In the genomic region with DNA sequence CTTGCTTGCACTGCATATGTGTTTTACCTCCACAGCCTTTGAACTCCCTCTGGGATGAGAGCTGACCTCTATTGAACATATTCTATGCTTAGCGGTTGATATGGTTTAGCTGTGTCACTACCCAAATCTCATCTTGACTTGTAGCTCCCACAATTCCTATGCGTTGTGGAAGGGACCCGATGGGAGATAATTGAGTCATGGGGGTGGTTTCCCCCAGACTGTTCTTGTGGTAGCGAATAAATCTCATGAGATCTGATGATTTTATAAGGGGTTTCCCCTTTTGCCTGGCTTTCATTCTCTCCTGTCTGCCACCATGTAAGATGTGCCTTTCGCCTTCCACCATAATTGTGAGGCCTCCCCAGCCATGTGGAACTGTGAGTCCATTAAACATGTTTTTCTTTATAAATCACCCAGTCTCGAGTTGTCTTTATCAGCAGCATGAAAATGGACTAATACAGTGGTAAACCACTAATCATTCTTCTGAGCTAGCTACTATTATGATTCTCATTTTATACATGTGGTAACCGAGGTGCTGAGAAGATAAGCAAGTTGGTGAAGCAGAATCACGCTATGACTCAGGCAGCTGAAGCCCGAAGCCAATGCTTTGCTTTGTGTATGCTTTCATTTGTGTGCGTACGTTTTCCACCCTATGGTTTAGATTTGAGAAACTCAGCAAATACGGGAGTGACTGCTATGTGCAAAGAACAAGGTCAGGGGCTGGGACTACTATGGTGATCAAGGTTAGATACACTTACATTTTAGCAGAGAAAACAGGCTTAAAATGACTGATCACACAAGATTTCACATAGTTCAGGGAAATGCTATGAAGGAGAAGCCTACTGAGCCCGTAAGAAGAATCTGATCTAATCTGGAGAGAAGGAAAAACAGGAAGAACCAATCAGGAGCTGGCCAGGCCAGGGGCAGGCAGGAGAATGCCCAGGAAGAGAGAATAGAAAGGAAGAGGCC, we compare ENCODE assay signal across 1 cellular context.
TF ChIP-seq lines count a peak whose summit lies in the region.

No MANE protein-coding gene starts in this region.

TF ChIP-seq in HepG2, 621 proteins besides CTCF, POLR2A, EP300 and RAD21 (continued from another document and continues in another):
- no peak for TF ChIP-seq IRX3 (CRISPR knock-in tag; IDR thresholded peaks at IDR 0.05; ENCODE audit: borderline replicate concordance, low read depth)
- no peak for TF ChIP-seq SMYD3 (CRISPR knock-in tag; IDR thresholded peaks at IDR 0.05)
- TF ChIP-seq ZNF441 (CRISPR knock-in tag; IDR thresholded peaks at IDR 0.05; ENCODE audit: borderline replicate concordance), result peak; percentile 7; the same call in 1 of the 2 replicates
- TF ChIP-seq, protein P1, sequence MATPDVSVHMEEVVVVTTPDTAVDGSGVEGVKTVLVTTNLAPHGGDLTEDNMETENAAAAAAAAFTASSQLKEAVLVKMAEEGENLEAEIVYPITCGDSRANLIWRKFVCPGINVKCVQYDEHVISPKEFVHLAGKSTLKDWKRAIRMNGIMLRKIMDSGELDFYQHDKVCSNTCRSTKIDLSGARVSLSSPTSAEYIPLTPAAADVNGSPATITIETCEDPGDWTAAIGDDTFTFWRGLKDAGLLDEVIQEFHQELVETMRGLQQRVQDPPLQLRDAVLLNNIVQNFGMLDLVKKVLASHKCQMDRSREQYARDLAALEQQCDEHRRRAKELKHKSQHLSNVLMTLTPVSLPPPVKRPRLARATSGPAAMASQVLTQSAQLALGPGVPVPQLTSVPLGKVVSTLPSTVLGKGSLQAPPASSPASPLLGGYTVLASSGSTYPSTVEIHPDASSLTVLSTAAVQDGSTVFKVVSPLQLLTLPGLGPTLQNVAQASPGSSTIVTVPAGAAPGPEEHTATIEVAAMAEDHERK (CRISPR knock-in tag; IDR thresholded peaks at IDR 0.05; ENCODE audit: low read depth), result 0 out of 2 replicates have a peak, but pooled peaks have one; percentile 6
- TF ChIP-seq PAX8 (CRISPR knock-in tag; IDR thresholded peaks at IDR 0.05; ENCODE audit: borderline replicate concordance), result no peak
- peak; percentile 87 for TF ChIP-seq ESRRA (CRISPR knock-in tag; IDR thresholded peaks at IDR 0.05; ENCODE audit: low read depth)
- TF ChIP-seq TBX2 (CRISPR knock-in tag; IDR thresholded peaks at IDR 0.05; ENCODE audit: borderline replicate concordance), result peak; percentile 77; the same call in 1 of the 2 replicates
- TF ChIP-seq ZFY (CRISPR knock-in tag; IDR thresholded peaks at IDR 0.05), result peak; percentile 36
- TF ChIP-seq HNRNPL (IDR thresholded peaks at IDR 0.05; ENCODE audit: low read depth, low read length), result no peak
- peak; percentile 76 for TF ChIP-seq PRDM15 (CRISPR knock-in tag; IDR thresholded peaks at IDR 0.05)
- no peak for TF ChIP-seq ZNF878 (CRISPR knock-in tag; IDR thresholded peaks at IDR 0.05)
- no peak for TF ChIP-seq ZNF329 (CRISPR knock-in tag; IDR thresholded peaks at IDR 0.05; ENCODE audit: low read depth)
- peak; percentile 56; the same call in 1 of the 2 replicates for TF ChIP-seq TBX3 (IDR thresholded peaks at IDR 0.05; ENCODE audit: borderline replicate concordance)
- 0 out of 2 replicates have a peak, but pooled peaks have one; percentile 35 for TF ChIP-seq NCOR1 (IDR thresholded peaks at IDR 0.05; ENCODE audit: borderline replicate concordance, low read length)
- no peak for TF ChIP-seq ARNT2 (CRISPR knock-in tag; IDR thresholded peaks at IDR 0.05; ENCODE audit: low read depth)
- peak; percentile 90 for TF ChIP-seq ZNF775 (CRISPR knock-in tag; IDR thresholded peaks at IDR 0.05; ENCODE audit: borderline replicate concordance)
- TF ChIP-seq CENPX (CRISPR knock-in tag; IDR thresholded peaks at IDR 0.05), result no peak
- TF ChIP-seq MED13 (CRISPR knock-in tag; IDR thresholded peaks at IDR 0.05), result no peak
- no peak for TF ChIP-seq ZNF766 (CRISPR knock-in tag; IDR thresholded peaks at IDR 0.05; ENCODE audit: borderline replicate concordance)
- TF ChIP-seq GTF3A (CRISPR knock-in tag; conservative IDR thresholded peaks at IDR 0.05), result no peak
- no peak for TF ChIP-seq SP4 (CRISPR knock-in tag; IDR thresholded peaks at IDR 0.05)
- no peak for TF ChIP-seq TRAFD1 (CRISPR knock-in tag; IDR thresholded peaks at IDR 0.05; ENCODE audit: borderline replicate concordance)
- TF ChIP-seq ZNF275 (CRISPR knock-in tag; IDR thresholded peaks at IDR 0.05; ENCODE audit: borderline replicate concordance), result no peak
- TF ChIP-seq SATB2 (CRISPR knock-in tag; IDR thresholded peaks at IDR 0.05), result no peak
- TF ChIP-seq SPEN (CRISPR knock-in tag; IDR thresholded peaks at IDR 0.05; ENCODE audit: low read depth), result 0 out of 2 replicates have a peak, but pooled peaks have one; percentile 53
- TF ChIP-seq, protein P2, sequence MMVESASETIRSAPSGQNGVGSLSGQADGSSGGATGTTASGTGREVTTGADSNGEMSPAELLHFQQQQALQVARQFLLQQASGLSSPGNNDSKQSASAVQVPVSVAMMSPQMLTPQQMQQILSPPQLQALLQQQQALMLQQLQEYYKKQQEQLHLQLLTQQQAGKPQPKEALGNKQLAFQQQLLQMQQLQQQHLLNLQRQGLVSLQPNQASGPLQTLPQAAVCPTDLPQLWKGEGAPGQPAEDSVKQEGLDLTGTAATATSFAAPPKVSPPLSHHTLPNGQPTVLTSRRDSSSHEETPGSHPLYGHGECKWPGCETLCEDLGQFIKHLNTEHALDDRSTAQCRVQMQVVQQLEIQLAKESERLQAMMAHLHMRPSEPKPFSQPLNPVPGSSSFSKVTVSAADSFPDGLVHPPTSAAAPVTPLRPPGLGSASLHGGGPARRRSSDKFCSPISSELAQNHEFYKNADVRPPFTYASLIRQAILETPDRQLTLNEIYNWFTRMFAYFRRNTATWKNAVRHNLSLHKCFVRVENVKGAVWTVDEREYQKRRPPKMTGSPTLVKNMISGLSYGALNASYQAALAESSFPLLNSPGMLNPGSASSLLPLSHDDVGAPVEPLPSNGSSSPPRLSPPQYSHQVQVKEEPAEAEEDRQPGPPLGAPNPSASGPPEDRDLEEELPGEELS (CRISPR knock-in tag; IDR thresholded peaks at IDR 0.05), result peak; percentile 74
- no peak for TF ChIP-seq ZSCAN30 (CRISPR knock-in tag; IDR thresholded peaks at IDR 0.05)
- TF ChIP-seq KLF11 (CRISPR knock-in tag; IDR thresholded peaks at IDR 0.05), result no peak
- no peak for TF ChIP-seq U2AF1 (optimal IDR thresholded peaks at IDR 0.05; ENCODE audit: low read depth, low read length)
- TF ChIP-seq ZNF10 (CRISPR knock-in tag; IDR thresholded peaks at IDR 0.05; ENCODE audit: borderline replicate concordance, low read depth), result no peak
- no peak for TF ChIP-seq NFATC3 (CRISPR knock-in tag; IDR thresholded peaks at IDR 0.05)
- no peak for TF ChIP-seq ZNF749 (CRISPR knock-in tag; IDR thresholded peaks at IDR 0.05; ENCODE audit: borderline replicate concordance)
- no peak for TF ChIP-seq SRSF4 (IDR thresholded peaks at IDR 0.05; ENCODE audit: low read depth, low read length, poor library complexity, severe bottlenecking)
- TF ChIP-seq ZNF33B (CRISPR knock-in tag; IDR thresholded peaks at IDR 0.05), result no peak
- no peak for TF ChIP-seq THAP9 (CRISPR knock-in tag; IDR thresholded peaks at IDR 0.05; ENCODE audit: borderline replicate concordance)
- TF ChIP-seq GATAD1 (CRISPR knock-in tag; IDR thresholded peaks at IDR 0.05), result peak; percentile 42; the same call in 1 of the 2 replicates
- TF ChIP-seq, protein P3, sequence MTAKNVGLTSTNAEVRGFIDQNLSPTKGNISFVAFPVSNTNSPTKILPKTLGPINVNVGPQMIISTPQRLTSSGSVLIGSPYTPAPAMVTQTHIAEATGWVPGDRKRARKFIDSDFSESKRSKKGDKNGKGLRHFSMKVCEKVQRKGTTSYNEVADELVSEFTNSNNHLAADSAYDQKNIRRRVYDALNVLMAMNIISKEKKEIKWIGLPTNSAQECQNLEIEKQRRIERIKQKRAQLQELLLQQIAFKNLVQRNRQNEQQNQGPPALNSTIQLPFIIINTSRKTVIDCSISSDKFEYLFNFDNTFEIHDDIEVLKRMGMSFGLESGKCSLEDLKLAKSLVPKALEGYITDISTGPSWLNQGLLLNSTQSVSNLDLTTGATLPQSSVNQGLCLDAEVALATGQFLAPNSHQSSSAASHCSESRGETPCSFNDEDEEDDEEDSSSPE (CRISPR knock-in tag; IDR thresholded peaks at IDR 0.05), result peak; percentile 52; the same call in 1 of the 2 replicates
- no peak; the same call in 1 of the 2 replicates for TF ChIP-seq ZNF3 (CRISPR knock-in tag; IDR thresholded peaks at IDR 0.05)
- no peak for TF ChIP-seq PRPF4 (IDR thresholded peaks at IDR 0.05; ENCODE audit: low read depth, low read length, poor library complexity, severe bottlenecking)
- no peak for TF ChIP-seq ZFP36L2 (CRISPR knock-in tag; IDR thresholded peaks at IDR 0.05)
- TF ChIP-seq HMGA1 (CRISPR knock-in tag; conservative IDR thresholded peaks at IDR 0.05), result no peak
- TF ChIP-seq SP5 (CRISPR knock-in tag; IDR thresholded peaks at IDR 0.05; ENCODE audit: borderline replicate concordance, low read depth), result no peak; the same call in 1 of the 2 replicates
- 0 out of 2 replicates have a peak, but pooled peaks have one; percentile 64 for TF ChIP-seq KLF6 (CRISPR knock-in tag; IDR thresholded peaks at IDR 0.05)
- TF ChIP-seq HOXA5 (CRISPR knock-in tag; IDR thresholded peaks at IDR 0.05), result no peak
- TF ChIP-seq ZNF629 (CRISPR knock-in tag; conservative IDR thresholded peaks at IDR 0.05), result no peak
- TF ChIP-seq SETDB1 (CRISPR knock-in tag; IDR thresholded peaks at IDR 0.05; ENCODE audit: borderline replicate concordance), result 0 out of 2 replicates have a peak, but pooled peaks have one; percentile 24
- no peak for TF ChIP-seq ZNF274 (CRISPR knock-in tag; IDR thresholded peaks at IDR 0.05)
- peak in 1 of 2 experiments; percentile 30; a peak in 1 of 4 replicates for TF ChIP-seq KLF16 (CRISPR knock-in tag; IDR thresholded peaks at IDR 0.05)
- no peak for TF ChIP-seq AGO2 (optimal IDR thresholded peaks at IDR 0.05; ENCODE audit: low read depth, low read length)
- TF ChIP-seq MAZ (IDR thresholded peaks at IDR 0.05; ENCODE audit: borderline replicate concordance, low read depth, low read length), result no peak
- TF ChIP-seq MAZ (CRISPR knock-in tag; IDR thresholded peaks at IDR 0.05; ENCODE audit: low read depth), result peak; percentile 43
- TF ChIP-seq ZNF746 (CRISPR knock-in tag; IDR thresholded peaks at IDR 0.05), result no peak
